24 cellular contexts compared by ENCODE assay signal in the genomic region with DNA sequence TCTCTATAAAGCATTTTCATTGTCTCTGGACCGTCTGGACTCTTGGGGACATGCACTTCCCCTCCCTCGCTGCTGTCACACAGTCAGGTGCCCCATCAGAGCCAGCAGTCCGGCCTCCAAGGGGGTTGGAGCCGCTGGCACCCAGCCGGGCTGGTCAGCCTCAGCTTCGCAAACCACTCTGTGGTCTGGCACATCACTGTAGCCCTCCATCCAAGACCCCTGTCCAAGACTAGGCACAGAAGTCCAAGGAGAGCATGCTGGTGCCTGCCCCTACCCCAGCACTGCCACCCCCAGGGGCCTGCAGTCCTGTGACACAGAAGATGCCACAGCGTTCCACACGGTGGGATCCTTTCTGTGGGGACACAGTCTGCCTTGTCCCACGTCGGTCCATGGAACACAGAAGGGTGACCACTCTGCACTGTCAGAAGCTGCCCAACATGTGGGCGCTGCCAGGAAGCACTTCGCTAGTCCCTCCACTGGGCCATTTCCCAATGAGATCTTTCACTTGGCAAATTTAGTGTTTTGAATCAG.
DNase-seq lines count a peak whose midpoint lies in the region; ATAC-seq and TF ChIP-seq lines count a peak whose summit lies in the region.
"Had no signal": no experiment of that assay in that cellular context is flagged by ENCODE, and none has a peak within 500 bp of the region (broad histone marks: within the 10 kb centered on the region; RNA-seq: fewer than 3 reads in every experiment).

No MANE protein-coding gene starts in this region.

- H3K79me2 ChIP-seq in GM23338 (replicated peaks; ENCODE audit: insufficient read depth), result no peaks in the 10 kb centered on the region

- H3K4me2 ChIP-seq in GM23338, result no peak overlapping the region
- H3K4me2 ChIP-seq in neuronal stem cell (ENCODE audit: insufficient read depth, low read length, poor library complexity, severe bottlenecking), result peak overlapping the region; percentile 13
- H3K4me2 ChIP-seq: SK-N-SH had no signal

- POLR2A ChIA-PET in A673 (lab: Charles Lee; ENCODE audit: low non-redundant PET), result no interaction called here

- H3K27ac ChIP-seq in A673 (ENCODE audit: low read depth, low read length, poor library complexity, severe bottlenecking) (peak overlapping the region; percentile 16), GM23338 (ENCODE audit: low read depth) (no peak overlapping the region), coronary artery (peak overlapping the region in 1 of 2 donors; percentile 45), neuronal stem cell (replicated peaks; ENCODE audit: low read length) (peak overlapping the region; percentile 73)
- H3K27ac ChIP-seq: uterus had no signal

- peak overlapping the region; percentile 14 for H3K14ac ChIP-seq in neuronal stem cell (ENCODE audit: low read length)

- H4K91ac ChIP-seq in neuronal stem cell (ENCODE audit: low read depth, low read length, poor library complexity), result peak overlapping the region; percentile 22

- no peaks in the 10 kb centered on the region for H3F3A ChIP-seq in GM23338 (replicated peaks; ENCODE audit: low read depth)

- no peak for ATAC-seq in GM23338
- no peak for ATAC-seq in GM21360 (IDR thresholded peaks at IDR 0.05; ENCODE audit: unreplicated experiment)
- ATAC-seq in HG02798 (IDR thresholded peaks at IDR 0.05; ENCODE audit: poor library complexity, unreplicated experiment), result no peak
- ATAC-seq: GM12878, left colon had no signal

- peak overlapping the region; percentile 90 for H2BK5ac ChIP-seq in neuronal stem cell (ENCODE audit: low read length)

- peak overlapping the region; percentile 82 for H2BK15ac ChIP-seq in neuronal stem cell (ENCODE audit: low read length)

- no peaks in the 10 kb centered on the region for H3K79me1 ChIP-seq in neuronal stem cell (ENCODE audit: low read depth, low read length)

- H2BK120ac ChIP-seq in neuronal stem cell (ENCODE audit: low read depth, low read length), result peak overlapping the region; percentile 76

- peak overlapping the region; percentile 51 for H3K9ac ChIP-seq in neuronal stem cell (ENCODE audit: low read depth, low read length, poor library complexity)
- H3K9ac ChIP-seq: SK-N-SH had no signal

- peak overlapping the region; percentile 45 for H3K23ac ChIP-seq in neuronal stem cell (ENCODE audit: low read depth, low read length, poor library complexity)

- H3K4me1 ChIP-seq in A673 (ENCODE audit: insufficient read depth, low read length, poor library complexity, severe bottlenecking), result peaks cover 15% of the 10 kb centered on the region
- H3K4me1 ChIP-seq in GM23338 (ENCODE audit: insufficient read depth), result no peaks in the 10 kb centered on the region
- H3K4me1 ChIP-seq in neuronal stem cell (ENCODE audit: control insufficient read depth in 2 of 2, insufficient read depth in 1 of 2, low read depth in 1 of 2, low read length in 2 of 2), result peaks cover 18% of the 10 kb centered on the region in 2 donors
- H3K4me1 ChIP-seq: uterus had no signal

- H2BK12ac ChIP-seq in neuronal stem cell (ENCODE audit: low read length), result peak overlapping the region; percentile 47

- H3K36me3 ChIP-seq in A673 (ENCODE audit: insufficient read depth, low read length, poor library complexity, severe bottlenecking) (no peaks in the 10 kb centered on the region), GM23338 (ENCODE audit: insufficient read depth) (no peaks in the 10 kb centered on the region), neuronal stem cell (replicated peaks in 1 of 2; ENCODE audit: control insufficient read depth in 2 of 2, insufficient read depth in 2 of 2, low read length in 2 of 2) (no peaks in the 10 kb centered on the region)
- H3K36me3 ChIP-seq: uterus had no signal

- WGBS in neuronal stem cell (ENCODE audit: extremely low coverage in 2 of 2, insufficient read length in 2 of 2, insufficient replicate concordance in 1 of 2), 2 donors, result no CpG with 5 or more reads among the region's 12 CpGs

- H3K27me3 ChIP-seq in A673 (replicated peaks; ENCODE audit: insufficient read depth, low read depth, low read length, poor library complexity) (no peaks in the 10 kb centered on the region), GM23338 (ENCODE audit: insufficient read depth) (no peaks in the 10 kb centered on the region), neuronal stem cell (ENCODE audit: control insufficient read depth in 3 of 3, insufficient read depth in 3 of 3, low read depth in 1 of 3, low read length in 3 of 3) (no peaks in the 10 kb centered on the region)
- H3K27me3 ChIP-seq: uterus had no signal

- H3K9me3 Mint-ChIP-seq in GM23338, result no peaks in the 10 kb centered on the region
- H3K9me3 Mint-ChIP-seq: activated B cell treated with CpG ODN at 0.5 μM for 24 hours; activated CD4-positive, alpha-beta memory T cell treated with anti-CD3 and anti-CD28 coated beads, Interleukin-2, amount 10 ng/mL, durations not matched to agents 7 days and 5 days; activated naive CD4-positive, alpha-beta T cell treated with anti-CD3 and anti-CD28 coated beads, Interleukin-2, amount 50 U/mL, for 24 hours; endodermal cell had no signal

- peaks cover 3% of the 10 kb centered on the region for H3K27me3 Mint-ChIP-seq in GM23338 (ENCODE audit: insufficient read depth, low read depth, poor library complexity)

- TF ChIP-seq CTCF in A673 (conservative IDR thresholded peaks at IDR 0.05; ENCODE audit: low read depth, low read length), result no peak
- no peak for TF ChIP-seq CTCF in GM23338 (conservative IDR thresholded peaks at IDR 0.05; ENCODE audit: low read depth in 2 of 2)
- TF ChIP-seq CTCF in coronary artery (IDR thresholded peaks at IDR 0.05), result no peak

- CTCF ChIA-PET in A673 (lab: Charles Lee), result no interaction called here

- intact Hi-C loops in A673 (cut with micrococcal nuclease; ENCODE audit: unreplicated experiment), result no loop called here

- H3K4me3 Mint-ChIP-seq in GM23338, result no peak overlapping the region
- H3K4me3 Mint-ChIP-seq: activated B cell treated with CpG ODN at 0.5 μM for 24 hours; activated CD4-positive, alpha-beta memory T cell treated with anti-CD3 and anti-CD28 coated beads, Interleukin-2, amount 10 ng/mL, durations not matched to agents 7 days and 5 days; activated naive CD4-positive, alpha-beta T cell treated with anti-CD3 and anti-CD28 coated beads, Interleukin-2, amount 50 U/mL, for 24 hours; CD4-positive, CD25-positive, alpha-beta regulatory T cell; endodermal cell; mesothelial cell of epicardium had no signal

- no peak overlapping the region; the same call in 1 of the 2 replicates for H3K27ac Mint-ChIP-seq in GM23338
- H3K27ac Mint-ChIP-seq: activated B cell treated with CpG ODN at 0.5 μM for 24 hours; activated CD4-positive, alpha-beta memory T cell treated with anti-CD3 and anti-CD28 coated beads, Interleukin-2, amount 10 ng/mL, durations not matched to agents 7 days and 5 days; activated naive CD4-positive, alpha-beta T cell treated with anti-CD3 and anti-CD28 coated beads, Interleukin-2, amount 50 U/mL, for 24 hours; CD4-positive, CD25-positive, alpha-beta regulatory T cell; endodermal cell; mesothelial cell of epicardium had no signal

- H3K36me3 Mint-ChIP-seq in GM23338 (ENCODE audit: low read depth), result no peaks in the 10 kb centered on the region
- H3K36me3 Mint-ChIP-seq: activated naive CD4-positive, alpha-beta T cell treated with anti-CD3 and anti-CD28 coated beads, Interleukin-2, amount 50 U/mL, for 24 hours; CD4-positive, CD25-positive, alpha-beta regulatory T cell; mesothelial cell of epicardium had no signal

- BruUV-seq in A673 (replicated peaks; lab: Mats Ljungman, UMichigan), result no TSS peak

- H3K18ac ChIP-seq in neuronal stem cell (ENCODE audit: low read length), result peak overlapping the region; percentile 96

- no peaks in the 10 kb centered on the region for H4K20me1 ChIP-seq in GM23338 (replicated peaks; ENCODE audit: insufficient read depth)

- H3K4me1 Mint-ChIP-seq in GM23338, result peaks cover 2% of the 10 kb centered on the region
- H3K4me1 Mint-ChIP-seq: activated B cell treated with CpG ODN at 0.5 μM for 24 hours; activated CD4-positive, alpha-beta memory T cell treated with anti-CD3 and anti-CD28 coated beads, Interleukin-2, amount 10 ng/mL, durations not matched to agents 7 days and 5 days; activated naive CD4-positive, alpha-beta T cell treated with anti-CD3 and anti-CD28 coated beads, Interleukin-2, amount 50 U/mL, for 24 hours; CD4-positive, CD25-positive, alpha-beta regulatory T cell had no signal

- no peaks in the 10 kb centered on the region for H3K9me2 ChIP-seq in GM23338 (ENCODE audit: insufficient read depth)
- H3K9me2 ChIP-seq: SK-N-SH had no signal

- H3K4me3 ChIP-seq in A673 (ENCODE audit: low read depth, low read length, poor library complexity, severe bottlenecking) (no peak overlapping the region), GM23338 (no peak overlapping the region), coronary artery (no peak overlapping the region), neuronal stem cell (ENCODE audit: low read length in 2 of 2) (no peak overlapping the region)
- H3K4me3 ChIP-seq: GM12878, uterus had no signal

- H2AK5ac ChIP-seq in neuronal stem cell (ENCODE audit: low read depth, low read length), result peak overlapping the region; percentile 73

- no peak overlapping the region for H4K8ac ChIP-seq in neuronal stem cell (ENCODE audit: low read depth, low read length)

- no peak for DNase-seq in A673 (ENCODE audit: low spot score)
- DNase-seq in GM23338 (ENCODE audit: low spot score), result no peak
- DNase-seq in coronary artery (ENCODE audit: low spot score), result peak; percentile 54
- DNase-seq in neuronal stem cell (ENCODE audit: low spot score), result peak; percentile 21
- DNase-seq in NCI-H128 (lab: John Stamatoyannopoulos, UW; ENCODE audit: unreplicated experiment), result no peak
- DNase-seq in activated CD4-positive, alpha-beta T cell treated with anti-CD3 and anti-CD28 coated beads, Interleukin-2, amount 50 U/mL, for 1 hour, result no peak
- DNase-seq: activated B cell treated with CpG ODN at 0.5 μM for 24 hours; activated CD4-positive, alpha-beta memory T cell treated with anti-CD3 and anti-CD28 coated beads, Interleukin-2, amount 10 ng/mL, durations not matched to agents 7 days and 5 days; activated T-cell treated with anti-CD3 and anti-CD28 coated beads, Interleukin-2, amount 50 U/mL, for 48 hours; CD4-positive, CD25-positive, alpha-beta regulatory T cell; DMS153; glutamatergic neuron; left colon; NCI-H1092 treated with DMSO at 0.1 percent for 48 hours; NCI-H2081 treated with DMSO at 0.1 percent for 48 hours; stimulated activated CD8-positive, alpha-beta memory T cell treated with anti-CD3 and anti-CD28 coated beads, Interleukin-4, amount 100 ng/mL, for 48 hours; uterus had no signal

- H2AFZ ChIP-seq in GM23338 (0 out of 2 replicates have a peak overlapping the region, but pooled peaks have one; percentile 52), neuronal stem cell (ENCODE audit: low read length) (peak overlapping the region; percentile 88)

- peak overlapping the region; percentile 69 for H3K4ac ChIP-seq in neuronal stem cell (ENCODE audit: low read length)

- no peaks in the 10 kb centered on the region for H3K9me3 ChIP-seq in A673 (ENCODE audit: low read depth, low read length, poor library complexity, severe bottlenecking)
- H3K9me3 ChIP-seq in neuronal stem cell (replicated peaks in 1 of 2; ENCODE audit: control insufficient read depth in 2 of 2, insufficient read depth in 1 of 2, low read depth in 1 of 2, low read length in 2 of 2), result peaks cover 0 to 2% of the 10 kb centered on the region in 2 donors
- H3K9me3 ChIP-seq: SK-N-SH, uterus had no signal

Comparison
In these comparisons a context has a peak if more than half of its experiments do, and no peak if none do; other contexts are left out.
1. DNase-seq: peak in coronary artery (single experiment) and neuronal stem cell (single experiment); none in A673 (single experiment), GM23338 (single experiment), NCI-H128 (single experiment) and activated CD4-positive, alpha-beta T cell treated with anti-CD3 and anti-CD28 coated beads, Interleukin-2, amount 50 U/mL, for 1 hour (single experiment).